In genomic region chr5:61020415-61020814, GRCh38 we compare ENCODE assay signal across 22 cellular contexts.
A peak's percentile ranks its signal among the peaks of the same experiment; 100 is the strongest.
DNase-seq lines count a peak whose midpoint lies in the region; ATAC-seq, FAIRE-seq and TF ChIP-seq lines count a peak whose summit lies in the region.
"Had no signal": no experiment of that assay in that cellular context is flagged by ENCODE, and none has a peak within 500 bp of the region (broad histone marks: within the 10 kb centered on the region; RNA-seq: fewer than 3 reads in every experiment).

No MANE protein-coding gene starts in this region.

- FAIRE-seq in keratinocyte (lab: Jason Lieb, UNC), result peak; percentile 55

- H3K4me3 Mint-ChIP-seq in immature natural killer cell, result no peak overlapping the region
- H3K4me3 Mint-ChIP-seq: HFFc6; stimulated activated memory B cell treated with anti-CD40 and anti-IgM and Interleukin-4, amounts not matched to agents 10 μg/mL and 1 μg/mL and 100 μg/mL, for 72 hours; T-helper 2 cell treated with Interferon-gamma antibody and Interleukin-4, amounts not matched to agents 5 μg/mL and 100 μg/mL, for 36 hours had no signal

- no peak overlapping the region for H3K9ac ChIP-seq in keratinocyte (ENCODE audit: control insufficient read depth, extremely low read depth, insufficient read depth, low read length)
- H3K9ac ChIP-seq: parathyroid adenoma had no signal

- TF ChIP-seq CTCF in brain microvascular endothelial cell (IDR thresholded peaks at IDR 0.05; ENCODE audit: low read depth, low read length, missing control alignments), result no peak
- no peak for TF ChIP-seq CTCF in keratinocyte (optimal IDR thresholded peaks at IDR 0.05 in 1 of 3, IDR thresholded peaks at IDR 0.05 in 1 of 3, conservative IDR thresholded peaks at IDR 0.05 in 1 of 3; ENCODE audit: extremely low read depth in 1 of 3, insufficient read depth in 2 of 3, low read length in 3 of 3)

- H3K36me3 ChIP-seq in brain microvascular endothelial cell (replicated peaks) (no peaks in the 10 kb centered on the region), keratinocyte (ENCODE audit: control insufficient read depth in 2 of 2, extremely low read depth in 1 of 2, insufficient read depth in 2 of 2, low read length in 2 of 2) (no peaks in the 10 kb centered on the region), aorta (ENCODE audit: control insufficient read depth in 1 of 2, insufficient read depth in 2 of 2, low read length in 1 of 2) (no peaks in the 10 kb centered on the region)
- H3K36me3 ChIP-seq: ascending aorta, BE2C, SJCRH30, tibial nerve had no signal

- DNase-seq in COR-L47 (lab: John Stamatoyannopoulos, UW) (peak; percentile 11), HK-2 (ENCODE audit: unreplicated experiment) (peak; percentile 4), brain microvascular endothelial cell (peak; percentile 29), keratinocyte (ENCODE audit: low read depth, low spot score) (no peak), immature natural killer cell (no peak), aorta (no peak), NCI-H524 (lab: John Stamatoyannopoulos, UW) (no peak), globus pallidus (ENCODE audit: low spot score) (no peak)
- DNase-seq: activated CD4-positive, alpha-beta T cell treated with anti-CD3 and anti-CD28 coated beads for 4 hours; activated naive CD4-positive, alpha-beta T cell; BE2C; DMS153; HFFc6; hypothalamus; MM.1S; stimulated activated CD4-positive, alpha-beta T cell treated with anti-CD3 and anti-CD28 coated beads, Interleukin-12 subunit alpha, Interleukin-12 subunit beta, amount 100 ng/mL, for 4 hours had no signal

- no peak overlapping the region for H3K27ac ChIP-seq in brain microvascular endothelial cell
- no peak overlapping the region for H3K27ac ChIP-seq in keratinocyte (ENCODE audit: control insufficient read depth, insufficient read depth, low read length)
- H3K27ac ChIP-seq in aorta (ENCODE audit: low read depth in 1 of 2, low read length in 2 of 2), result no peak overlapping the region
- H3K27ac ChIP-seq: ascending aorta, parathyroid adenoma, SJCRH30, tibial nerve had no signal

- H3K9me3 Mint-ChIP-seq in immature natural killer cell, result no peaks in the 10 kb centered on the region
- H3K9me3 Mint-ChIP-seq: HFFc6; stimulated activated memory B cell treated with anti-CD40 and anti-IgM and Interleukin-4, amounts not matched to agents 10 μg/mL and 1 μg/mL and 100 μg/mL, for 72 hours; T-helper 2 cell treated with Interferon-gamma antibody and Interleukin-4, amounts not matched to agents 5 μg/mL and 100 μg/mL, for 36 hours had no signal

- 78 to 80% methylated on average over 3 of the region's 3 CpGs for WGBS in aorta, 2 donors

- no peaks in the 10 kb centered on the region for H3K27me3 Mint-ChIP-seq in immature natural killer cell (ENCODE audit: low read depth in 3 of 3)
- H3K27me3 Mint-ChIP-seq: stimulated activated memory B cell treated with anti-CD40 and anti-IgM and Interleukin-4, amounts not matched to agents 10 μg/mL and 1 μg/mL and 100 μg/mL, for 72 hours had no signal

- in situ Hi-C loops in brain microvascular endothelial cell (cut with HindIII; ENCODE audit: low pct_ligation_motif_present, low sequenced_read_pairs), result no loop called here

- intact Hi-C loops in aorta (cut with DNase I), result no loop called here

- H3K4me3 ChIP-seq in brain microvascular endothelial cell (ENCODE audit: low read depth, low read length), result no peak overlapping the region
- no peak overlapping the region for H3K4me3 ChIP-seq in keratinocyte (ENCODE audit: control insufficient read depth in 2 of 3, extremely low read depth in 1 of 3, insufficient read depth in 2 of 3, low read depth in 1 of 3, low read length in 3 of 3)
- no peak overlapping the region for H3K4me3 ChIP-seq in aorta (ENCODE audit: low read length in 2 of 2)
- H3K4me3 ChIP-seq: ascending aorta, SJCRH30, tibial nerve had no signal

- no peaks in the 10 kb centered on the region for H4K20me1 ChIP-seq in keratinocyte (ENCODE audit: control insufficient read depth, extremely low read depth, insufficient read depth, low read length)

- dilution Hi-C loops in keratinocyte (cut with MboI; ENCODE audit: extremely low pct_ligation_motif_present, low sequenced_read_pairs), result no loop called here

- H2AFZ ChIP-seq in keratinocyte (ENCODE audit: control insufficient read depth, low read length), result no peak overlapping the region
- H2AFZ ChIP-seq: parathyroid adenoma had no signal

- peaks cover 23% of the 10 kb centered on the region for H3K79me2 ChIP-seq in keratinocyte (ENCODE audit: control insufficient read depth, insufficient read depth, low read length)
- H3K79me2 ChIP-seq: parathyroid adenoma had no signal

- no peaks in the 10 kb centered on the region for H3K9me3 ChIP-seq in keratinocyte (ENCODE audit: control insufficient read depth, low read depth, low read length)
- H3K9me3 ChIP-seq in aorta (ENCODE audit: control insufficient read depth, low read length), result no peaks in the 10 kb centered on the region
- H3K9me3 ChIP-seq: ascending aorta, BE2C, SJCRH30 had no signal

- no peaks in the 10 kb centered on the region for H3K9me1 ChIP-seq in keratinocyte (ENCODE audit: control insufficient read depth, extremely low read depth, insufficient read depth, low read length)

- H3K4me1 Mint-ChIP-seq in immature natural killer cell, result peaks cover 0 to 2% of the 10 kb centered on the region in 2 donors
- H3K4me1 Mint-ChIP-seq: stimulated activated memory B cell treated with anti-CD40 and anti-IgM and Interleukin-4, amounts not matched to agents 10 μg/mL and 1 μg/mL and 100 μg/mL, for 72 hours had no signal

- H3K27me3 ChIP-seq in brain microvascular endothelial cell (replicated peaks) (no peaks in the 10 kb centered on the region), keratinocyte (ENCODE audit: control insufficient read depth, extremely low read depth, insufficient read depth, low read length) (no peaks in the 10 kb centered on the region), aorta (ENCODE audit: control insufficient read depth in 1 of 2, insufficient read depth in 2 of 2, low read length in 1 of 2) (no peaks in the 10 kb centered on the region)
- H3K27me3 ChIP-seq: ascending aorta, BE2C, SJCRH30, tibial nerve had no signal

- H3K36me3 Mint-ChIP-seq in immature natural killer cell, result no peaks in the 10 kb centered on the region

- H3K27ac Mint-ChIP-seq in immature natural killer cell, result no peak overlapping the region
- H3K27ac Mint-ChIP-seq: stimulated activated memory B cell treated with anti-CD40 and anti-IgM and Interleukin-4, amounts not matched to agents 10 μg/mL and 1 μg/mL and 100 μg/mL, for 72 hours; T-helper 2 cell treated with Interferon-gamma antibody and Interleukin-4, amounts not matched to agents 5 μg/mL and 100 μg/mL, for 36 hours had no signal

- ATAC-seq in aorta (ENCODE audit: low FRiP score), result no peak
- ATAC-seq: stimulated activated memory B cell treated with anti-CD40 and anti-IgM and Interleukin-4, amounts not matched to agents 10 μg/mL and 1 μg/mL and 100 μg/mL, for 72 hours had no signal

- H3K4me2 ChIP-seq in keratinocyte (ENCODE audit: control insufficient read depth, extremely low read depth, insufficient read depth, low read depth, low read length), result no peak overlapping the region

- peaks cover 11% of the 10 kb centered on the region for H3K4me1 ChIP-seq in keratinocyte (ENCODE audit: control insufficient read depth, extremely low read depth, insufficient read depth, low read length)
- peaks cover 1 to 3% of the 10 kb centered on the region in 2 donors for H3K4me1 ChIP-seq in aorta (ENCODE audit: control insufficient read depth in 1 of 2, insufficient read depth in 2 of 2, low read length in 2 of 2)
- H3K4me1 ChIP-seq: BE2C, parathyroid adenoma, SJCRH30 had no signal

Comparison
In these comparisons a context has a peak if more than half of its experiments do, and no peak if none do; other contexts are left out.
1. DNase-seq: peak in COR-L47 (single experiment), HK-2 (single experiment) and brain microvascular endothelial cell (single experiment); none in keratinocyte (single experiment), immature natural killer cell (0 of 3), aorta (0 of 2), NCI-H524 (0 of 2) and globus pallidus (single experiment).